20 cellular contexts compared by ENCODE assay signal in the genomic region with DNA sequence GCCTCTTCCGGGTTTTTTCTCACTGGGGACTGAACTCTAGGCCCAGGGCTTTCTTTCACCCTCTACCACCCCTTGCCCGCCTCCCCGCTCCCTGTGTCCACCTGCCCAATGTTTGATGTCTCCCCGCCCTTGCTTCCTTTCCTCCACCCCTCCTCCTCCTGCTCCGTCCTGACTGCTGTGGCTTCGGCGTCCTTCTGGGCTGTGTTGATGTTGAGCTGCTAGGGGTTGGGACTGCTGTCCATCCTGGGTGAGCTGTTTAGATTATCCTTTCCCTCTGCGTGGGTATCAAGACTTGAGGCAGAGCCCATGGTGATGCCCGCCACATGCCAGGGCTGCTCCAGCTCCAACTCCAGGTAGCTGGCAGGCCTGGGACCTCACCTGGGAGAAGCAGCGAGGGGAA.
DNase-seq lines count a peak whose midpoint lies in the region; ATAC-seq and TF ChIP-seq lines count a peak whose summit lies in the region.
"Had no signal": no experiment of that assay in that cellular context is flagged by ENCODE, and none has a peak within 500 bp of the region (broad histone marks: within the 10 kb centered on the region; RNA-seq: fewer than 3 reads in every experiment).

No MANE protein-coding gene starts in this region.

- CTCF ChIA-PET in activated B cell treated with CpG ODN at 0.5 μM for 24 hours (lab: Charles Lee): interaction anchor here (2.3 kb wide), 1 partner anchor 45 kb away, joined by 6 read pairs; no protein-coding TSS in a partner anchor

- no peaks in the 10 kb centered on the region for H3K9me3 Mint-ChIP-seq in natural killer cell treated with Interleukin-12 subunit alpha and Interleukin-12 subunit beta and Interleukin-15 and Interleukin-18, amount 100 ng/mL, for 72 hours
- no peaks in the 10 kb centered on the region for H3K9me3 Mint-ChIP-seq in natural killer cell
- no peaks in the 10 kb centered on the region for H3K9me3 Mint-ChIP-seq in activated B cell treated with CpG ODN at 0.5 μM for 24 hours
- no peaks in the 10 kb centered on the region for H3K9me3 Mint-ChIP-seq in neural crest cell
- no peaks in the 10 kb centered on the region for H3K9me3 Mint-ChIP-seq in nephron progenitor cell
- H3K9me3 Mint-ChIP-seq: CD4-positive, alpha-beta T cell had no signal

- H3K36me3 ChIP-seq in upper lobe of right lung: no peaks in the 10 kb centered on the region

- H3K36me3 Mint-ChIP-seq in natural killer cell treated with Interleukin-12 subunit alpha and Interleukin-12 subunit beta and Interleukin-15 and Interleukin-18, amount 100 ng/mL, for 72 hours: no peaks in the 10 kb centered on the region
- H3K36me3 Mint-ChIP-seq in natural killer cell: no peaks in the 10 kb centered on the region
- H3K36me3 Mint-ChIP-seq in activated B cell treated with CpG ODN at 0.5 μM for 24 hours (ENCODE audit: low read depth): peaks cover 16% of the 10 kb centered on the region
- peaks cover 11% of the 10 kb centered on the region for H3K36me3 Mint-ChIP-seq in neural crest cell (ENCODE audit: low read depth)
- H3K36me3 Mint-ChIP-seq in nephron progenitor cell (ENCODE audit: low read depth): peaks cover 58% of the 10 kb centered on the region

- peaks cover 9% of the 10 kb centered on the region for H3K4me1 ChIP-seq in upper lobe of right lung

- H3K4me3 ChIP-seq in upper lobe of right lung: no peak overlapping the region

- H3K27ac Mint-ChIP-seq in natural killer cell treated with Interleukin-12 subunit alpha and Interleukin-12 subunit beta and Interleukin-15 and Interleukin-18, amount 100 ng/mL, for 72 hours: peak overlapping the region; percentile 45 to 70
- H3K27ac Mint-ChIP-seq in natural killer cell (no peak overlapping the region), activated B cell treated with CpG ODN at 0.5 μM for 24 hours (peak overlapping the region; percentile 83), neural crest cell (ENCODE audit: unreplicated experiment) (peak overlapping the region; percentile 59), nephron progenitor cell (no peak overlapping the region)
- H3K27ac Mint-ChIP-seq: CD4-positive, alpha-beta T cell had no signal

- H3K27me3 Mint-ChIP-seq in natural killer cell treated with Interleukin-12 subunit alpha and Interleukin-12 subunit beta and Interleukin-15 and Interleukin-18, amount 100 ng/mL, for 72 hours: no peaks in the 10 kb centered on the region
- H3K27me3 Mint-ChIP-seq in natural killer cell (ENCODE audit: low read depth in 2 of 2): no peaks in the 10 kb centered on the region
- H3K27me3 Mint-ChIP-seq in activated B cell treated with CpG ODN at 0.5 μM for 24 hours: no peaks in the 10 kb centered on the region
- no peaks in the 10 kb centered on the region for H3K27me3 Mint-ChIP-seq in neural crest cell (ENCODE audit: low read depth)
- no peaks in the 10 kb centered on the region for H3K27me3 Mint-ChIP-seq in nephron progenitor cell (ENCODE audit: low read depth, poor library complexity)
- H3K27me3 Mint-ChIP-seq: CD4-positive, alpha-beta T cell had no signal

- no peak for ATAC-seq in natural killer cell treated with Interleukin-12 subunit alpha and Interleukin-12 subunit beta and Interleukin-15 and Interleukin-18, amount 100 ng/mL, for 72 hours
- ATAC-seq in natural killer cell (no peak), activated B cell treated with CpG ODN at 0.5 μM for 24 hours (ENCODE audit: low read depth) (no peak), upper lobe of right lung (no peak), HG03108 (IDR thresholded peaks at IDR 0.05; ENCODE audit: unreplicated experiment) (no peak)

- intact Hi-C loops in natural killer cell (cut with micrococcal nuclease): no loop called here
- intact Hi-C loops in activated B cell treated with CpG ODN at 0.5 μM for 24 hours (cut with micrococcal nuclease): loop anchor here (5.0 to 10.0 kb wide), 3 partner anchors 35 to 710 kb away; a partner anchor contains a TSS
- intact Hi-C loops in upper lobe of right lung (cut with DNase I): no loop called here

- H3K4me3 Mint-ChIP-seq in natural killer cell treated with Interleukin-12 subunit alpha and Interleukin-12 subunit beta and Interleukin-15 and Interleukin-18, amount 100 ng/mL, for 72 hours: no peak overlapping the region
- H3K4me3 Mint-ChIP-seq in natural killer cell (no peak overlapping the region), activated B cell treated with CpG ODN at 0.5 μM for 24 hours (no peak overlapping the region), neural crest cell (peak overlapping the region; percentile 18), nephron progenitor cell (no peak overlapping the region)
- H3K4me3 Mint-ChIP-seq: CD4-positive, alpha-beta T cell had no signal

- POLR2A ChIA-PET in activated B cell treated with CpG ODN at 0.5 μM for 24 hours (lab: Charles Lee): no interaction called here

- DNase-seq in natural killer cell treated with Interleukin-12 subunit alpha and Interleukin-12 subunit beta and Interleukin-15 and Interleukin-18, amount 100 ng/mL, for 72 hours (ENCODE audit: low spot score): no peak
- DNase-seq in natural killer cell (no peak), activated B cell treated with CpG ODN at 0.5 μM for 24 hours (no peak), neural crest cell (ENCODE audit: low read depth, low spot score) (no peak), upper lobe of right lung (peak; percentile 56), nephron progenitor cell (no peak), SKM-1 treated with dmso at 0.1 percent for 144 hours (lab: John Stamatoyannopoulos, UW; ENCODE audit: unreplicated experiment) (no peak)
- DNase-seq: ACHN; AML-193; CD4-positive, alpha-beta T cell; DMS53; HCEC 1CT; NCI-H1417; NCI-H1930; NCI-H446 treated with DMSO at 0.1 percent for 48 hours; NK-92 treated with Interleukin-12 subunit alpha and Interleukin-12 subunit beta, amount 100 ng/mL, for 24 hours; OCI-M1; RPMI8226; SIG-M5 had no signal

- no peak overlapping the region for H3K27ac ChIP-seq in upper lobe of right lung

- H3K27me3 ChIP-seq in upper lobe of right lung: no peaks in the 10 kb centered on the region

- TF ChIP-seq CTCF in natural killer cell (IDR thresholded peaks at IDR 0.05): no peak
- no peak for TF ChIP-seq CTCF in activated B cell treated with CpG ODN at 0.5 μM for 24 hours (IDR thresholded peaks at IDR 0.05)
- no peak for TF ChIP-seq CTCF in neural crest cell (conservative IDR thresholded peaks at IDR 0.05)
- no peak for TF ChIP-seq CTCF in upper lobe of right lung (IDR thresholded peaks at IDR 0.05)
- no peak for TF ChIP-seq CTCF in nephron progenitor cell (IDR thresholded peaks at IDR 0.05)

- no peaks in the 10 kb centered on the region for H3K9me3 ChIP-seq in upper lobe of right lung

- peaks cover 19 to 28% of the 10 kb centered on the region in 2 donors for H3K4me1 Mint-ChIP-seq in natural killer cell treated with Interleukin-12 subunit alpha and Interleukin-12 subunit beta and Interleukin-15 and Interleukin-18, amount 100 ng/mL, for 72 hours (ENCODE audit: low read depth in 2 of 2)
- H3K4me1 Mint-ChIP-seq in natural killer cell: peaks cover 17 to 27% of the 10 kb centered on the region in 2 donors
- peaks cover 83% of the 10 kb centered on the region for H3K4me1 Mint-ChIP-seq in activated B cell treated with CpG ODN at 0.5 μM for 24 hours
- H3K4me1 Mint-ChIP-seq in neural crest cell: peaks cover 33% of the 10 kb centered on the region
- H3K4me1 Mint-ChIP-seq in nephron progenitor cell: peaks cover 36% of the 10 kb centered on the region

Comparison
In these comparisons a context has a peak if more than half of its experiments do, and no peak if none do; other contexts are left out.
1. H3K27ac Mint-ChIP-seq: peak in natural killer cell treated with Interleukin-12 subunit alpha and Interleukin-12 subunit beta and Interleukin-15 and Interleukin-18, amount 100 ng/mL, for 72 hours (2 of 2), activated B cell treated with CpG ODN at 0.5 μM for 24 hours (single experiment) and neural crest cell (single experiment); none in natural killer cell (0 of 2) and nephron progenitor cell (single experiment).